Comparison of ENCODE assay signal across 8 cellular contexts in genomic region chr11:30585892-30586250, GRCh38. TPM values are rescaled to one million over a fixed set of nuclear protein-coding genes. Genes with fewer than 3 reads are reported as not detected.
DNase-seq lines count a peak whose midpoint lies in the region; ATAC-seq and TF ChIP-seq lines count a peak whose summit lies in the region.

No MANE protein-coding gene starts in this region.

- H3K36me3 ChIP-seq in mesodermal cell (ENCODE audit: control insufficient read depth, insufficient read depth, low read length) (no peaks in the 10 kb centered on the region), upper lobe of left lung (no peaks in the 10 kb centered on the region)

- no peak for TF ChIP-seq POLR2A in upper lobe of left lung (IDR thresholded peaks at IDR 0.05)

- TF ChIP-seq CTCF in CD14-positive monocyte (IDR thresholded peaks at IDR 0.05) (no peak), HL-60 (IDR thresholded peaks at IDR 0.05; ENCODE audit: insufficient read depth, low read length) (no peak), coronary artery (IDR thresholded peaks at IDR 0.05) (no peak), upper lobe of left lung (IDR thresholded peaks at IDR 0.05) (no peak)

- ATAC-seq in GM19397 (IDR thresholded peaks at IDR 0.05; ENCODE audit: unreplicated experiment) (peak; percentile 25), upper lobe of left lung (ENCODE audit: low FRiP score in 2 of 2) (peak in 1 of 2 donors; percentile 50)

- no peaks in the 10 kb centered on the region for H3K4me1 ChIP-seq in mesodermal cell (ENCODE audit: control insufficient read depth, insufficient read depth, low read length, poor library complexity, severe bottlenecking)
- H3K4me1 ChIP-seq in upper lobe of left lung: peaks cover 5 to 26% (median 22%) of the 10 kb centered on the region in 4 donors

- H3K4me1 Mint-ChIP-seq in CD14-positive monocyte: peaks cover 14% of the 10 kb centered on the region

- H3K27ac Mint-ChIP-seq in CD14-positive monocyte: no peak overlapping the region

- H3K27me3 ChIP-seq in HL-60 (ENCODE audit: insufficient read depth, poor library complexity, severe bottlenecking) (peaks cover 18% of the 10 kb centered on the region), upper lobe of left lung (peaks cover 0 to 18% (median 9%) of the 10 kb centered on the region in 4 donors)

- TF ChIP-seq EP300 in upper lobe of left lung (IDR thresholded peaks at IDR 0.05): no peak

- H3K27ac ChIP-seq in HL-60 (replicated peaks) (no peak overlapping the region), coronary artery (peak overlapping the region; percentile 71 to 88), mesodermal cell (ENCODE audit: low read depth, low read length, severe bottlenecking) (no peak overlapping the region), upper lobe of left lung (peak overlapping the region in 2 of 4 donors; percentile 37 to 45)

- H3K4me3 Mint-ChIP-seq in CD14-positive monocyte: peak overlapping the region; percentile 73 to 92

- no peak for DNase-seq in CD14-positive monocyte (ENCODE audit: low spot score)
- DNase-seq in HL-60 (ENCODE audit: low read depth in 1 of 2, low spot score in 1 of 2): no peak
- no peak for DNase-seq in coronary artery (ENCODE audit: low spot score)
- peak in 1 of 2 donors; percentile 87 for DNase-seq in upper lobe of left lung
- no peak for DNase-seq in A172 (ENCODE audit: low spot score)
- no peak for DNase-seq in NCI-H2196 treated with DMSO at 0.1 percent for 48 hours (lab: John Stamatoyannopoulos, UW; ENCODE audit: unreplicated experiment)

- peak overlapping the region; percentile 41 for H3K4me3 ChIP-seq in HL-60 (replicated peaks; ENCODE audit: insufficient read depth, low read length)
- peak overlapping the region; percentile 91 for H3K4me3 ChIP-seq in coronary artery
- peak overlapping the region; percentile 75 for H3K4me3 ChIP-seq in mesodermal cell (ENCODE audit: extremely low read depth, insufficient read depth, low read length, poor library complexity, severe bottlenecking)
- peak overlapping the region; percentile 42 to 74 (median 57) for H3K4me3 ChIP-seq in upper lobe of left lung

- no peaks in the 10 kb centered on the region for H3K36me3 Mint-ChIP-seq in CD14-positive monocyte

- peaks cover 47 to 74% (median 47%) of the 10 kb centered on the region in 3 donors for H3K27me3 Mint-ChIP-seq in CD14-positive monocyte (ENCODE audit: low read depth in 3 of 3)

- intact Hi-C loops in CD14-positive monocyte (cut with micrococcal nuclease): no loop called here

- peaks cover 0 to 9% (median 4%) of the 10 kb centered on the region in 7 donors for H3K9me3 Mint-ChIP-seq in CD14-positive monocyte

- WGBS in mesodermal cell (ENCODE audit: insufficient coverage in 2 of 2), 2 experiments: 0 to 1% methylated on average over 12 to 31 of the region's 42 CpGs
- WGBS in upper lobe of left lung, 2 donors: 0 to 4% methylated on average over 8 to 23 of the region's 42 CpGs

- H3K9me3 ChIP-seq in mesodermal cell (ENCODE audit: control insufficient read depth, low read length) (no peaks in the 10 kb centered on the region), upper lobe of left lung (no peaks in the 10 kb centered on the region)

RNA-seq across cellular contexts. Expression of gene MPPED2, which starts 0.3 kb away (rescaled TPM):
- under 1 TPM; 0.52 to 0.59 TPM for polyA plus RNA-seq in CD14-positive monocyte
- polyA plus RNA-seq in mesodermal cell (2013, experiment 1 of 2): 5.9 TPM
- 10.0 TPM for polyA plus RNA-seq in mesodermal cell (2013, experiment 2 of 2)
- total RNA-seq in upper lobe of left lung: 1 to 10 TPM in 1 of 6 donors, under 1 TPM in 4, not detected in 1; 0.20 to 3.8 (median 0.49) TPM
- total RNA-seq in A172 (2014; rRNA removed; shearing (Covaris generic)): not detected in 2 replicates

Comparison
In these comparisons a context has a peak if more than half of its experiments do, and no peak if none do; other contexts are left out.
1. H3K27ac ChIP-seq: peak in coronary artery (2 of 2); none in HL-60 (single experiment) and mesodermal cell (single experiment).
2. H3K4me3 ChIP-seq: peak in every context shown above with its lines; median percentile 91 in coronary artery; 75 in mesodermal cell; 57 in upper lobe of left lung; 41 in HL-60.